Comparison of ENCODE assay signal across 9 cellular contexts in genomic region chr3:17233398-17233800, GRCh38.
DNase-seq lines count a peak whose midpoint lies in the region; ATAC-seq and TF ChIP-seq lines count a peak whose summit lies in the region.
"Had no signal": no experiment of that assay in that cellular context is flagged by ENCODE, and none has a peak within 500 bp of the region (broad histone marks: within the 10 kb centered on the region; RNA-seq: fewer than 3 reads in every experiment).

No MANE protein-coding gene starts in this region.

- WGBS in lung, 2 donors, result 26 to 44% methylated on average over 3 of the region's 3 CpGs
- 53 to 63% methylated on average over 3 of the region's 3 CpGs for WGBS in testis, 2 donors

- no peak overlapping the region for H3K27ac Mint-ChIP-seq in T-helper 2 cell treated with Interferon-gamma antibody and Interleukin-4, amounts not matched to agents 5 μg/mL and 100 μg/mL, for 36 hours

- ATAC-seq in HG02759 (IDR thresholded peaks at IDR 0.05; ENCODE audit: unreplicated experiment), result peak; percentile 92
- peak; percentile 77 for ATAC-seq in lung (ENCODE audit: insufficient read depth, low FRiP score)

- H3K27me3 ChIP-seq in lung (ENCODE audit: control insufficient read depth, insufficient read depth) (no peaks in the 10 kb centered on the region), testis (no peaks in the 10 kb centered on the region)

- in situ Hi-C loops in GM13977 (cut with MboI; ENCODE audit: low pct_unique_long_range_greater_than_20kb, low sequenced_read_pairs, unreplicated experiment), result loop anchor here (10.0 to 25.0 kb wide), 2 partner anchors 396 to 629 kb away; partner anchors contain the start of gene DAZL

- peaks cover 0 to 3% of the 10 kb centered on the region in 2 donors for H3K36me3 ChIP-seq in lung (ENCODE audit: control insufficient read depth in 2 of 2, insufficient read depth in 2 of 2, low read length in 2 of 2)
- H3K36me3 ChIP-seq in testis (ENCODE audit: low read depth, missing control alignments), result no peaks in the 10 kb centered on the region

- no peaks in the 10 kb centered on the region for H3K9me3 ChIP-seq in lung (ENCODE audit: control insufficient read depth in 2 of 2, insufficient read depth in 1 of 2, low read length in 1 of 2)
- no peaks in the 10 kb centered on the region for H3K9me3 ChIP-seq in testis

- intact Hi-C loops in testis (cut with DNase I; ENCODE audit: low total_unique reads), result no loop called here

- H3K4me3 Mint-ChIP-seq in T-helper 2 cell treated with Interferon-gamma antibody and Interleukin-4, amounts not matched to agents 5 μg/mL and 100 μg/mL, for 36 hours, result no peak overlapping the region

- TF ChIP-seq CTCF in GM13977 (IDR thresholded peaks at IDR 0.05; ENCODE audit: extremely low read depth, insufficient read depth, missing control alignments), result peak; percentile 70
- peak; percentile 68 for TF ChIP-seq CTCF in lung (IDR thresholded peaks at IDR 0.05; ENCODE audit: control extremely low read depth, extremely low read depth)
- TF ChIP-seq CTCF in testis (IDR thresholded peaks at IDR 0.05), result peak; percentile 53 to 72 (median 67)

- TF ChIP-seq POLR2A in testis (IDR thresholded peaks at IDR 0.05), result no peak

- H3K9me3 Mint-ChIP-seq in T-helper 2 cell treated with Interferon-gamma antibody and Interleukin-4, amounts not matched to agents 5 μg/mL and 100 μg/mL, for 36 hours, result no peaks in the 10 kb centered on the region

- H3K4me1 ChIP-seq in lung (ENCODE audit: control insufficient read depth in 2 of 2, insufficient read depth in 2 of 2, low read length in 2 of 2), result peaks cover 0 to 6% of the 10 kb centered on the region in 2 donors
- no peaks in the 10 kb centered on the region for H3K4me1 ChIP-seq in testis

- H3K36me3 Mint-ChIP-seq in T-helper 2 cell treated with Interferon-gamma antibody and Interleukin-4, amounts not matched to agents 5 μg/mL and 100 μg/mL, for 36 hours (ENCODE audit: low read depth), result no peaks in the 10 kb centered on the region

- H3K27ac ChIP-seq in lung (ENCODE audit: low read depth in 1 of 2, low read length in 1 of 2) (no peak overlapping the region), testis (no peak overlapping the region)
- H3K27ac ChIP-seq: SK-N-MC had no signal

- H3K4me3 ChIP-seq in lung (no peak overlapping the region), testis (no peak overlapping the region)
- H3K4me3 ChIP-seq: SK-N-MC had no signal

- no peaks in the 10 kb centered on the region for H3K27me3 Mint-ChIP-seq in T-helper 2 cell treated with Interferon-gamma antibody and Interleukin-4, amounts not matched to agents 5 μg/mL and 100 μg/mL, for 36 hours (ENCODE audit: low read depth)

- H3K4me1 Mint-ChIP-seq in T-helper 2 cell treated with Interferon-gamma antibody and Interleukin-4, amounts not matched to agents 5 μg/mL and 100 μg/mL, for 36 hours (ENCODE audit: low read depth), result peaks cover 15% of the 10 kb centered on the region

- peak; percentile 59 to 61 for DNase-seq in AML-193 (lab: John Stamatoyannopoulos, UW)
- DNase-seq in GM13977 (ENCODE audit: low spot score), result peak; percentile 35
- DNase-seq in NCI-H1092 treated with DMSO at 0.1 percent for 48 hours (lab: John Stamatoyannopoulos, UW), result peak; percentile 49
- peak; percentile 29 for DNase-seq in T-helper 2 cell treated with Interferon-gamma antibody and Interleukin-4, amounts not matched to agents 5 μg/mL and 100 μg/mL, for 36 hours (ENCODE audit: low spot score)
- peak; percentile 51 for DNase-seq in dedifferentiated amniotic fluid mesenchymal stem cell (ENCODE audit: extremely low spot score)
- DNase-seq in lung (ENCODE audit: low spot score), result no peak
- DNase-seq in testis, result no peak

Comparison
In these comparisons a context has a peak if more than half of its experiments do, and no peak if none do; other contexts are left out.
1. DNase-seq: peak in AML-193 (2 of 2), GM13977 (single experiment), NCI-H1092 treated with DMSO at 0.1 percent for 48 hours (single experiment), T-helper 2 cell treated with Interferon-gamma antibody and Interleukin-4, amounts not matched to agents 5 μg/mL and 100 μg/mL, for 36 hours (single experiment) and dedifferentiated amniotic fluid mesenchymal stem cell (single experiment); none in lung (single experiment) and testis (single experiment).
2. Peak in every context shown above with its lines, with median percentiles within 50 percentile points of each other: CTCF ChIP-seq.